Comparison of ENCODE assay signal across 18 cellular contexts in the genomic region with DNA sequence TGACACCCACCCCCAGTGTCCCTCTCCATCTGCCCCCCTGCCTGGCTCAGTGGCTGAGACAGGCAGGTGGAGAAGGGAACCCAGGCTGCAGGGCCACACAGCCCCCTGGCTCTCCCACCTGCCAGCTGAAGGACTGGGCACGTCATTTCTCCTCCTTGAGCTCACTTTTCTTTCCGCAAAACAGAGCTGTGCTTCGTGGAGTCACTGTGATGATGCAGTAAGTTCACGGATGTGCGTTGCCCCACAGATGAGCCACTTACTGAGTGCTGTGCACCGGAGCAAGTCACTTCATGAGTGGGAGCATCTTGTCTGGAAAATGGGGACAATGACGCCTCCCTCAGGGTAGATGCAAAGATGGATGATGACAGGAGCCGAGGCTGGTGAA. TPM values are rescaled to one million over a fixed set of nuclear protein-coding genes. Genes with fewer than 3 reads are reported as not detected.
"Had no signal": no experiment of that assay in that cellular context is flagged by ENCODE, and none has a peak within 500 bp of the region (broad histone marks: within the 10 kb centered on the region; RNA-seq: fewer than 3 reads in every experiment).

No MANE protein-coding gene starts in this region.

- H3K4me3 Mint-ChIP-seq: activated naive CD8-positive, alpha-beta T cell; effector memory CD8-positive, alpha-beta T cell; naive thymus-derived CD8-positive, alpha-beta T cell; T-helper 17 cell had no signal

- H3K36me3 Mint-ChIP-seq: activated naive CD8-positive, alpha-beta T cell; naive thymus-derived CD8-positive, alpha-beta T cell had no signal

- H3K27ac ChIP-seq: epithelial cell of prostate, stomach, testis, upper lobe of left lung, VCaP had no signal

- FAIRE-seq: keratinocyte had no signal

- DNase-seq: activated CD4-positive, alpha-beta T cell treated with anti-CD3 and anti-CD28 coated beads, Interleukin-2, amount 50 U/mL, for 1 hour; activated CD4-positive, CD25-positive, alpha-beta regulatory T cell treated with anti-CD3 and anti-CD28 coated beads, Interleukin-2, amount 50 U/mL, for 72 hours; activated CD8-positive, alpha-beta memory T cell treated with anti-CD3 and anti-CD28 coated beads for 24 hours; effector memory CD8-positive, alpha-beta T cell; glutamatergic neuron; mesenchymal stem cell; retina; stomach; testis had no signal

- H3K27ac Mint-ChIP-seq: activated naive CD8-positive, alpha-beta T cell; effector memory CD8-positive, alpha-beta T cell; naive thymus-derived CD8-positive, alpha-beta T cell; T-helper 17 cell had no signal

- H3K4me1 Mint-ChIP-seq: T-helper 17 cell had no signal

- ATAC-seq: effector memory CD8-positive, alpha-beta T cell; naive thymus-derived CD8-positive, alpha-beta T cell; T-helper 17 cell had no signal

- H3K9me3 Mint-ChIP-seq: effector memory CD8-positive, alpha-beta T cell; naive thymus-derived CD8-positive, alpha-beta T cell had no signal

- H3K27me3 Mint-ChIP-seq: activated naive CD8-positive, alpha-beta T cell had no signal

- H3K4me1 ChIP-seq: stomach had no signal

- H3K9me3 ChIP-seq: stomach, testis, upper lobe of left lung had no signal

- H3K27me3 ChIP-seq: stomach, testis, upper lobe of left lung had no signal

- H3K4me3 ChIP-seq: stomach, testis, upper lobe of left lung had no signal

- H3K36me3 ChIP-seq: stomach, upper lobe of left lung had no signal

RNA-seq across cellular contexts. Expression of a gene that starts 2.7 kb away (rescaled TPM):
- total RNA-seq: dermis microvascular lymphatic vessel endothelial cell; naive thymus-derived CD8-positive, alpha-beta T cell; skeletal muscle tissue; stomach; T-helper 17 cell; upper lobe of left lung had no signal
- polyA plus RNA-seq: keratinocyte; naive thymus-derived CD8-positive, alpha-beta T cell; stomach had no signal

RNA-seq across cellular contexts. Expression of a gene that starts 11.3 kb away (rescaled TPM):
- total RNA-seq: dermis microvascular lymphatic vessel endothelial cell, T-helper 17 cell had no signal
- polyA plus RNA-seq: naive thymus-derived CD8-positive, alpha-beta T cell had no signal
